8 cellular contexts compared by ENCODE assay signal in genomic region chr15:40106203-40107161, GRCh38. TPM values are rescaled to one million over a fixed set of nuclear protein-coding genes. Genes with fewer than 3 reads are reported as not detected.
DNase-seq lines count a peak whose midpoint lies in the region; ATAC-seq and TF ChIP-seq lines count a peak whose summit lies in the region.

No MANE protein-coding gene starts in this region.

- H3K4me3 Mint-ChIP-seq in chondrocyte (ENCODE audit: unreplicated experiment): peak overlapping the region; percentile 91
- peak overlapping the region; percentile 93 for H3K4me3 Mint-ChIP-seq in mesothelial cell of epicardium

- peak overlapping the region; percentile 9; the same call in 1 of the 2 replicates for H3K4me3 ChIP-seq in AG10803 (ENCODE audit: low read length)
- peak overlapping the region; percentile 86 for H3K4me3 ChIP-seq in OCI-LY3 (ENCODE audit: low read length)

- H3K9me3 ChIP-seq in OCI-LY3 (ENCODE audit: insufficient read depth, low read length): no peaks in the 10 kb centered on the region

- peak; percentile 50 for DNase-seq in AG10803 (ENCODE audit: low read depth)
- no peak for DNase-seq in chondrocyte (ENCODE audit: low spot score)
- no peak for DNase-seq in mesothelial cell of epicardium (ENCODE audit: low spot score in 2 of 2, unreplicated experiment in 2 of 2)
- DNase-seq in foreskin melanocyte: no peak

- peak overlapping the region; percentile 98 for H3K4me2 ChIP-seq in OCI-LY3 (ENCODE audit: low read length)

- H3K27ac ChIP-seq in OCI-LY3 (ENCODE audit: low read length): peak overlapping the region; percentile 99

- peak; percentile 38 for ATAC-seq in GM18498 (IDR thresholded peaks at IDR 0.05; ENCODE audit: unreplicated experiment)
- ATAC-seq in HG03045 (IDR thresholded peaks at IDR 0.05; ENCODE audit: unreplicated experiment): peak; percentile 26
- ATAC-seq in HG03196 (IDR thresholded peaks at IDR 0.05; ENCODE audit: unreplicated experiment): no peak

- no peaks in the 10 kb centered on the region for H3K9me3 Mint-ChIP-seq in chondrocyte (ENCODE audit: low read depth)
- H3K9me3 Mint-ChIP-seq in mesothelial cell of epicardium: no peaks in the 10 kb centered on the region

- H3K27ac Mint-ChIP-seq in chondrocyte (ENCODE audit: unreplicated experiment) (no peak overlapping the region), mesothelial cell of epicardium (peak overlapping the region; percentile 97)

- H4K20me1 ChIP-seq in OCI-LY3 (ENCODE audit: insufficient read depth, low read length): no peaks in the 10 kb centered on the region

- H3K4me1 ChIP-seq in OCI-LY3 (ENCODE audit: low read length): peaks cover 66% of the 10 kb centered on the region

- H3K36me3 Mint-ChIP-seq in chondrocyte (ENCODE audit: low read depth) (peaks cover 2% of the 10 kb centered on the region), mesothelial cell of epicardium (no peaks in the 10 kb centered on the region)

- TF ChIP-seq CTCF in AG10803 (conservative IDR thresholded peaks at IDR 0.05; ENCODE audit: low read length): 0 out of 2 replicates have a peak, but pooled peaks have one; percentile 1
- peak; percentile 52 for TF ChIP-seq CTCF in OCI-LY3 (IDR thresholded peaks at IDR 0.05; ENCODE audit: low read depth, low read length)
- TF ChIP-seq CTCF in chondrocyte (IDR thresholded peaks at IDR 0.05): no peak
- TF ChIP-seq CTCF in mesothelial cell of epicardium (IDR thresholded peaks at IDR 0.05; ENCODE audit: unreplicated experiment): no peak

- H2AFZ ChIP-seq in OCI-LY3 (ENCODE audit: low read depth, low read length): no peak overlapping the region

- H3K27me3 Mint-ChIP-seq in chondrocyte (ENCODE audit: low read depth) (no peaks in the 10 kb centered on the region), mesothelial cell of epicardium (ENCODE audit: low read depth) (no peaks in the 10 kb centered on the region)

- peaks cover 35% of the 10 kb centered on the region for H3K36me3 ChIP-seq in OCI-LY3 (replicated peaks; ENCODE audit: low read depth, low read length)

- H3K4me1 Mint-ChIP-seq in chondrocyte (ENCODE audit: low read depth) (peaks cover 74% of the 10 kb centered on the region), mesothelial cell of epicardium (peaks cover 66% of the 10 kb centered on the region)

- peak overlapping the region; percentile 98 for H3K9ac ChIP-seq in OCI-LY3 (ENCODE audit: low read length)

- peaks cover 61% of the 10 kb centered on the region for H3K79me2 ChIP-seq in OCI-LY3 (ENCODE audit: low read length)

- H3K27me3 ChIP-seq in OCI-LY3 (ENCODE audit: low read depth, low read length): no peaks in the 10 kb centered on the region

RNA-seq across cellular contexts. Expression of gene BMF, which starts 2.2 kb away (rescaled TPM):
- 15.1 to 40.9 TPM (median 17.9 TPM) in 3 replicates for total RNA-seq in chondrocyte
- total RNA-seq in mesothelial cell of epicardium: 90.3 to 98.9 TPM (median 97.0 TPM) in 3 replicates

RNA-seq across cellular contexts. Expression of gene BUB1B, which starts 54.4 kb away (rescaled TPM):
- total RNA-seq in chondrocyte (6.7 to 9.6 TPM (median 7.4 TPM) in 3 replicates), mesothelial cell of epicardium (29.0 to 38.2 TPM (median 35.5 TPM) in 3 replicates)

Comparison
In these comparisons a context has a peak if more than half of its experiments do, and no peak if none do; other contexts are left out.
1. CTCF ChIP-seq: peak in AG10803 (single experiment) and OCI-LY3 (single experiment); none in chondrocyte (single experiment) and mesothelial cell of epicardium (single experiment).